Comparison of ENCODE assay signal across 9 cellular contexts in the genomic region with DNA sequence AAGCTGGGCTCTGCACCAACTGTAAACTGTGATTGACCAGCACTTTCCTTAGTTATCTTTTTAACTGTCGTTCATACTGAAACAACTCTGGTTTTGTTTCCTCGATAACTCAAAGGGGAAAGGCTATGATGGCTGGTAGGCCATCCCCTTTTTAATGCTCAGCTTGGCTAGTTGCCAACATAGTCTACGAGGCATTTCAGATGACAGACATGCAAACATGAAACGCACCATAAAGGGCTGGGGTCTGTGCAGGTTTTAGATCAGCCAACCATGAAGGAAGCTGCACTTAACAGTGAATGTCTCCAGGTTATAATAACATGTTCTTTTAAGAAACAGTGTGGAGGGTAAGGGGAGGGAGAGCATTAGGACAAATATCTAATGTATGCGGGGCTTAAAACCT.
DNase-seq lines count a peak whose midpoint lies in the region; ATAC-seq, FAIRE-seq and TF ChIP-seq lines count a peak whose summit lies in the region.
"Had no signal": no experiment of that assay in that cellular context is flagged by ENCODE, and none has a peak within 500 bp of the region (broad histone marks: within the 10 kb centered on the region; RNA-seq: fewer than 3 reads in every experiment).

No MANE protein-coding gene starts in this region.

- H3K27ac ChIP-seq in H9 (ENCODE audit: insufficient read length, low read depth, low read length) (no peak overlapping the region), tibial nerve (no peak overlapping the region)
- H3K27ac ChIP-seq: VCaP had no signal

- no peaks in the 10 kb centered on the region for H3K4me1 ChIP-seq in H9 (ENCODE audit: insufficient read depth, low read length)
- H3K4me1 ChIP-seq in tibial nerve = peaks cover 0 to 5% (median 0%) of the 10 kb centered on the region in 4 donors

- H3K36me3 Mint-ChIP-seq in nephron progenitor cell (ENCODE audit: low read depth) (peaks cover 5% of the 10 kb centered on the region), H9 (ENCODE audit: insufficient read depth in 1 of 3, low read depth in 3 of 3) (peaks cover 5 to 11% (median 6%) of the 10 kb centered on the region in 3 experiments; a peak in 6 of 7 replicates)

- H2BK20ac ChIP-seq in H9 (ENCODE audit: low read depth, low read length, poor library complexity, severe bottlenecking) = no peak overlapping the region

- peaks cover 22% of the 10 kb centered on the region for H3K4me1 Mint-ChIP-seq in nephron progenitor cell
- H3K4me1 Mint-ChIP-seq in H9 = no peaks in the 10 kb centered on the region

- FAIRE-seq in GM19239 (lab: Jason Lieb, UNC) = no peak

- no CpG with 5 or more reads among the region's 5 CpGs for WGBS in H9 (ENCODE audit: extremely low coverage, insufficient read length, low lambda C conversion rate)
- WGBS in tibial nerve, 2 donors = 27 to 44% methylated on average over 5 of the region's 5 CpGs

- H3K56ac ChIP-seq in H9 (ENCODE audit: insufficient read length, low read depth, low read length) = no peak overlapping the region

- no peak overlapping the region for H2BK120ac ChIP-seq in H9 (ENCODE audit: low read depth, low read length, poor library complexity, severe bottlenecking)

- no peak for TF ChIP-seq POLR2A in tibial nerve (IDR thresholded peaks at IDR 0.05)

- no peaks in the 10 kb centered on the region for H3K36me3 ChIP-seq in tibial nerve

- no peak overlapping the region for H3T11ph ChIP-seq in H9 (ENCODE audit: low read length)

- H3K4me3 ChIP-seq in tibial nerve = no peak overlapping the region

- no peak overlapping the region for H2AFZ ChIP-seq in H9 (ENCODE audit: low read length)

- no peak overlapping the region for H4K5ac ChIP-seq in H9 (ENCODE audit: insufficient read length, low read depth, low read length)

- H3K23ac ChIP-seq in H9 (ENCODE audit: insufficient read length, low read depth, low read length) = no peak overlapping the region

- no peak overlapping the region for H3K4me3 Mint-ChIP-seq in nephron progenitor cell
- H3K4me3 Mint-ChIP-seq in H9 = no peak overlapping the region

- no peak overlapping the region for H4K91ac ChIP-seq in H9 (ENCODE audit: insufficient read length, low read depth, low read length)

- H3K79me1 ChIP-seq in H9 (ENCODE audit: insufficient read depth, low read depth, low read length, poor library complexity, severe bottlenecking) = no peaks in the 10 kb centered on the region

- peaks cover 18% of the 10 kb centered on the region for H3K9me3 Mint-ChIP-seq in nephron progenitor cell
- H3K9me3 Mint-ChIP-seq in H9 = peaks cover 11 to 19% of the 10 kb centered on the region in 2 experiments

- no peak overlapping the region for H3K14ac ChIP-seq in H9 (ENCODE audit: insufficient read depth, low read length)

- no peak overlapping the region for H2BK15ac ChIP-seq in H9 (ENCODE audit: low read depth, low read length)

- no peaks in the 10 kb centered on the region for H3K79me2 ChIP-seq in H9 (ENCODE audit: insufficient read depth, low read length)

- H2AK5ac ChIP-seq in H9 (ENCODE audit: insufficient read length, low read length) = no peak overlapping the region

- H3K27me3 ChIP-seq in H9 (ENCODE audit: insufficient read depth, low read length) = no peaks in the 10 kb centered on the region
- H3K27me3 ChIP-seq in tibial nerve = no peaks in the 10 kb centered on the region

- no peak overlapping the region for H2BK5ac ChIP-seq in H9 (ENCODE audit: insufficient read length, low read length)

- H3K4ac ChIP-seq in H9 (ENCODE audit: low read depth, low read length) = no peak overlapping the region

- TF ChIP-seq CTCF in nephron progenitor cell (IDR thresholded peaks at IDR 0.05) = no peak
- TF ChIP-seq CTCF in H9 (conservative IDR thresholded peaks at IDR 0.05) = no peak
- no peak for TF ChIP-seq CTCF in tibial nerve (IDR thresholded peaks at IDR 0.05)

- peaks cover 4% of the 10 kb centered on the region for H3K27me3 Mint-ChIP-seq in nephron progenitor cell (ENCODE audit: low read depth, poor library complexity)
- no peaks in the 10 kb centered on the region for H3K27me3 Mint-ChIP-seq in H9 (ENCODE audit: low read depth)

- H3K18ac ChIP-seq in H9 (ENCODE audit: insufficient read length, low read depth, low read length) = no peak overlapping the region

- no peak overlapping the region for H2BK12ac ChIP-seq in H9 (ENCODE audit: insufficient read length, low read depth, low read length)

- DNase-seq in GM19239 (ENCODE audit: insufficient read length, low spot score) (peak; percentile 13), NCI-H2171 treated with DMSO at 0.1 percent for 48 hours (lab: John Stamatoyannopoulos, UW) (peak; percentile 48), nephron progenitor cell (no peak), H9 (no peak), tibial nerve (ENCODE audit: low spot score in 2 of 2) (no peak)
- DNase-seq: PC-3 had no signal

- H4K8ac ChIP-seq in H9 (replicated peaks; ENCODE audit: insufficient read length, low read depth, low read length) = no peak overlapping the region

- ATAC-seq in HG03139 (IDR thresholded peaks at IDR 0.05; ENCODE audit: unreplicated experiment) (peak; percentile 42), esophagus mucosa (no peak)
- ATAC-seq: PC-3 had no signal

- H3K9me3 ChIP-seq in H9 (ENCODE audit: control insufficient read depth, low read depth, low read length) (no peaks in the 10 kb centered on the region), tibial nerve (peaks cover 0 to 4% (median 0%) of the 10 kb centered on the region in 4 donors)

- TF ChIP-seq EP300 in tibial nerve (IDR thresholded peaks at IDR 0.05) = no peak

- no peaks in the 10 kb centered on the region for H4K20me1 ChIP-seq in H9 (ENCODE audit: control insufficient read depth, insufficient read depth, insufficient read length)

- H3K27ac Mint-ChIP-seq in nephron progenitor cell = peak overlapping the region; percentile 13
- no peak overlapping the region for H3K27ac Mint-ChIP-seq in H9

- H3K23me2 ChIP-seq in H9 (ENCODE audit: insufficient read length, low read depth, low read length, poor library complexity, severe bottlenecking) = no peaks in the 10 kb centered on the region

- no peak overlapping the region for H3K4me2 ChIP-seq in H9 (ENCODE audit: insufficient read depth, insufficient read length, low read length)

- H3K9ac ChIP-seq in H9 (ENCODE audit: extremely low read depth, insufficient read length, low read length) = no peak overlapping the region

Comparison
In these comparisons a context has a peak if more than half of its experiments do, and no peak if none do; other contexts are left out.
1. DNase-seq: peak in GM19239 (single experiment) and NCI-H2171 treated with DMSO at 0.1 percent for 48 hours (single experiment); none in nephron progenitor cell (single experiment), H9 (single experiment) and tibial nerve (0 of 2).